Comparison of ENCODE assay signal across 25 cellular contexts in genomic region chr17:2364132-2365116, GRCh38. TPM values are rescaled to one million over a fixed set of nuclear protein-coding genes. Genes with fewer than 3 reads are reported as not detected.
A peak's percentile ranks its signal among the peaks of the same experiment; 100 is the strongest.
DNase-seq lines count a peak whose midpoint lies in the region; ATAC-seq and TF ChIP-seq lines count a peak whose summit lies in the region.
"Had no signal": no experiment of that assay in that cellular context is flagged by ENCODE, and none has a peak within 500 bp of the region (broad histone marks: within the 10 kb centered on the region; RNA-seq: fewer than 3 reads in every experiment).

No MANE protein-coding gene starts in this region.

- H3K27me3 ChIP-seq in dorsolateral prefrontal cortex (no peaks in the 10 kb centered on the region), right cardiac atrium (ENCODE audit: control insufficient read depth, insufficient read depth) (no peaks in the 10 kb centered on the region), psoas muscle (ENCODE audit: insufficient read depth in 3 of 3, low read length in 2 of 3) (no peaks in the 10 kb centered on the region)
- H3K27me3 ChIP-seq: testis, uterus had no signal

- peaks cover 4% of the 10 kb centered on the region for H3K4me1 ChIP-seq in right cardiac atrium (ENCODE audit: control insufficient read depth, insufficient read depth, low read length)
- H3K4me1 ChIP-seq in psoas muscle = peaks cover 21% of the 10 kb centered on the region
- H3K4me1 ChIP-seq: Caco-2, testis, uterus had no signal

- peaks cover 0 to 43% of the 10 kb centered on the region in 2 donors for H3K36me3 ChIP-seq in psoas muscle (ENCODE audit: insufficient read depth in 1 of 2, low read depth in 1 of 2)
- H3K36me3 ChIP-seq: uterus had no signal

- H3K27ac ChIP-seq in dorsolateral prefrontal cortex = peak overlapping the region in 32 of 59 donors; percentile 7 to 67 (median 44)
- no peak overlapping the region for H3K27ac ChIP-seq in right cardiac atrium (ENCODE audit: low read length)
- H3K27ac ChIP-seq in psoas muscle = peak overlapping the region; percentile 61
- H3K27ac ChIP-seq: KMS-11, testis, uterus had no signal

- peak; percentile 3 for DNase-seq in NCI-H446 treated with DMSO at 0.1 percent for 48 hours (lab: John Stamatoyannopoulos, UW)
- peak in 3 of 10 donors; percentile 45 to 65 (median 58) for DNase-seq in dorsolateral prefrontal cortex
- DNase-seq in right cardiac atrium = peak; percentile 70 to 88 (median 82)
- peak; percentile 62 to 91 for DNase-seq in psoas muscle
- no peak for DNase-seq in 8988T
- no peak for DNase-seq in NCI-H1436 treated with DMSO at 0.1 percent for 48 hours (lab: John Stamatoyannopoulos, UW)
- DNase-seq: activated CD4-positive, alpha-beta memory T cell treated with anti-CD3 and anti-CD28 coated beads for 36 hours; activated CD4-positive, CD25-positive, alpha-beta regulatory T cell; activated CD8-positive, alpha-beta memory T cell treated with anti-CD3 and anti-CD28 coated beads, Interleukin-2, amount 50 U/mL, for 48 hours; activated naive CD8-positive, alpha-beta T cell treated with anti-CD3 and anti-CD28 coated beads, Interleukin-2, amount 10 ng/mL, durations not matched to agents 7 days and 5 days; Caco-2; DND-41; effector memory CD8-positive, alpha-beta T cell; islet precursor cell; mammary epithelial cell; NCI-H187; SIG-M5; stimulated activated CD4-positive, alpha-beta T cell treated with anti-CD3 and anti-CD28 coated beads, Interleukin-12 subunit alpha, Interleukin-12 subunit beta, amount 100 ng/mL, for 4 hours; stimulated activated CD4-positive, alpha-beta T cell treated with anti-CD3 and anti-CD28 coated beads, Interleukin-4, amount 100 ng/mL, for 4 hours; stimulated activated naive CD4-positive, alpha-beta T cell treated with Interleukin-2 at 50 U/mL for 16 hours; testis; uterus had no signal

- ATAC-seq in right cardiac atrium (peak; percentile 70 to 79), psoas muscle (peak; percentile 90 to 95 (median 92)), HG02852 (IDR thresholded peaks at IDR 0.05; ENCODE audit: unreplicated experiment) (no peak), HG03097 (IDR thresholded peaks at IDR 0.05; ENCODE audit: low FRiP score, unreplicated experiment) (no peak)
- ATAC-seq: effector memory CD8-positive, alpha-beta T cell had no signal

- intact Hi-C loops in dorsolateral prefrontal cortex (cut with DNase I) = no loop called here
- intact Hi-C loops in right cardiac atrium (cut with DNase I) = loop anchor here in 1 of 4 donors (10.0 kb wide), 1 partner anchor 50 kb away; no protein-coding TSS in a partner anchor
- intact Hi-C loops in psoas muscle (cut with DNase I) = loop anchor here in 1 of 2 donors (10.0 kb wide), 1 partner anchor 50 kb away; no protein-coding TSS in a partner anchor

- H3K4me3 ChIP-seq in dorsolateral prefrontal cortex (peak overlapping the region in 4 of 59 donors; percentile 0 to 13 (median 4)), right cardiac atrium (ENCODE audit: low read length) (no peak overlapping the region), psoas muscle (no peak overlapping the region)
- H3K4me3 ChIP-seq: testis, uterus had no signal

- TF ChIP-seq CTCF in dorsolateral prefrontal cortex (IDR thresholded peaks at IDR 0.05 in 54 of 56, conservative IDR thresholded peaks at IDR 0.05 in 2 of 56; ENCODE audit: low read depth in 1 of 56, partially characterized antibody in 56 of 56) (no peak), psoas muscle (IDR thresholded peaks at IDR 0.05) (no peak)

- 57% methylated on average over 30 of the region's 30 CpGs for WGBS in right cardiac atrium
- 38 to 49% (median 38%) methylated on average over 28 to 30 of the region's 30 CpGs for whole genome bisulfite sequencing in psoas muscle, 3 donors

- H3K9me3 ChIP-seq in right cardiac atrium (ENCODE audit: control insufficient read depth, low read length) = no peaks in the 10 kb centered on the region
- H3K9me3 ChIP-seq in psoas muscle = no peaks in the 10 kb centered on the region
- H3K9me3 ChIP-seq: Caco-2, testis, uterus had no signal

RNA-seq across cellular contexts. Expression of gene SGSM2, which starts 27.1 kb away (rescaled TPM):
- total RNA-seq in dorsolateral prefrontal cortex (100 to 1,000 TPM in 115 of 120 experiments, 10 to 100 TPM in 5; 82.4 to 230 (median 136) TPM), right cardiac atrium (10 to 100 TPM; 31.1 to 38.6 (median 37.3) TPM), psoas muscle (10 to 100 TPM; 12.1 to 25.6 (median 18.6) TPM)
- polyA plus RNA-seq in right cardiac atrium (37.3 TPM), psoas muscle (10 to 100 TPM in 1 of 3 donors, 1 to 10 TPM in 2; 9.6 to 13.5 (median 9.6) TPM)

RNA-seq across cellular contexts. Expression of gene TSR1, which starts 28.2 kb away (rescaled TPM):
- total RNA-seq in dorsolateral prefrontal cortex (10 to 100 TPM; 16.4 to 33.3 (median 23.0) TPM), right cardiac atrium (10 to 100 TPM; 15.4 to 22.2 (median 18.0) TPM), psoas muscle (10 to 100 TPM; 36.6 to 64.2 (median 54.7) TPM)
- polyA plus RNA-seq in right cardiac atrium (12.3 TPM), psoas muscle (10 to 100 TPM; 31.0 to 63.4 (median 50.9) TPM)

RNA-seq across cellular contexts. Expression of gene MNT, which starts 36.4 kb away (rescaled TPM):
- 10 to 100 TPM; 32.2 to 70.3 (median 43.0) TPM for total RNA-seq in dorsolateral prefrontal cortex
- 10 to 100 TPM; 10.5 to 11.8 (median 10.8) TPM for total RNA-seq in right cardiac atrium
- 6.8 TPM for polyA plus RNA-seq in right cardiac atrium
- total RNA-seq in psoas muscle = 10 to 100 TPM in 1 of 4 donors, 1 to 10 TPM in 3; 6.6 to 11.7 (median 8.0) TPM
- 1 to 10 TPM; 2.5 to 9.2 (median 4.3) TPM for polyA plus RNA-seq in psoas muscle

Comparison
In these comparisons a context has a peak if more than half of its experiments do, and no peak if none do; other contexts are left out.
1. DNase-seq: peak in NCI-H446 treated with DMSO at 0.1 percent for 48 hours (single experiment), right cardiac atrium (3 of 3) and psoas muscle (2 of 2); none in 8988T (single experiment) and NCI-H1436 treated with DMSO at 0.1 percent for 48 hours (single experiment).
2. ATAC-seq: peak in right cardiac atrium (2 of 2) and psoas muscle (4 of 4); none in HG02852 (single experiment) and HG03097 (single experiment).